In the genomic region with DNA sequence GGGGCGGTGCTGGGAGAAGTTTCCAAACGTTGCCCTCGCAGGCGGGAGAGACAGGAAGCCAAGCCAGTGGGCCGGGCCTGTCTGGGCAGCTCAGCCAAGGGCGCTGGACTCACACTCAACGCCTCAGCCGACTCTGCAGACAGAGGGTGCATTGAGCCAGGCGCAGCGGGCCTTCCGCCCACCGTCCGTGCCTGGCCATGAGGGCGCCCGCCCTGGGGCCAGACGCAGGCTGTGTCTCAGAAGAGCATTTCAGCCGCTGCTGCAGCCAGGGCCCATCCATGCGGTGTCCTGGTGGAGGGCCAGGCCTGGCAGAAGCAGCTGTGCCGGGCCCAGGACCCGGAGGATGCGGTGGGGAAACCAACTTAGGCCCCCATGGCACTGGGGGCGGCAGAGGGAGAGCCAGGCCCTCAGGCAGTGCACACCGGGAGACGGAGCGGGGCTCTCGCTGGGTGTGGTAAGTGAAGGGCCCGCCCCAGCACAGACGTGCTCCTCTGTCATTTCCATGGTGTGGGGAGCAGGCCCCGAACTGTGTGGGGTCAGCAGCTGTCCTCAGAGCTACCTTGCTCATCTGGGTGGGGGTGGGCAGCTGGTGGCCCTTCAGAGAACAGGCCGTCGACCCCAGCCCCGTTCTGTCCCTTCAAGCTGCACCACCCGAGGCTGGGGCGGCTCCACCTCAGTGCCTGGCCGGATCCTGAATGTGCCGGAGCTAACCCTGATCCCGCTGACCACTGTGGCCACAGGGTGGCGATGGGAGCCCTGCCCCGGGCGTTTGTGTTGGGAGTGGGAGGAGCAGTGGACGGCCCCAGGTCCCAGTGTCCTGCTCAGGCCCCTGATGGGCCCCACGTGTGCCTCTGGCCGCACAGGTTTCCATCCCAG, we compare ENCODE assay signal across 1 cellular context.
A peak's percentile ranks its signal among the peaks of the same experiment; 100 is the strongest.
TF ChIP-seq lines count a peak whose summit lies in the region.

No MANE protein-coding gene starts in this region.

TF ChIP-seq in HepG2, 621 proteins besides CTCF, POLR2A, EP300 and RAD21 (continued from another document and continues in another):
- TF ChIP-seq, protein P1, sequence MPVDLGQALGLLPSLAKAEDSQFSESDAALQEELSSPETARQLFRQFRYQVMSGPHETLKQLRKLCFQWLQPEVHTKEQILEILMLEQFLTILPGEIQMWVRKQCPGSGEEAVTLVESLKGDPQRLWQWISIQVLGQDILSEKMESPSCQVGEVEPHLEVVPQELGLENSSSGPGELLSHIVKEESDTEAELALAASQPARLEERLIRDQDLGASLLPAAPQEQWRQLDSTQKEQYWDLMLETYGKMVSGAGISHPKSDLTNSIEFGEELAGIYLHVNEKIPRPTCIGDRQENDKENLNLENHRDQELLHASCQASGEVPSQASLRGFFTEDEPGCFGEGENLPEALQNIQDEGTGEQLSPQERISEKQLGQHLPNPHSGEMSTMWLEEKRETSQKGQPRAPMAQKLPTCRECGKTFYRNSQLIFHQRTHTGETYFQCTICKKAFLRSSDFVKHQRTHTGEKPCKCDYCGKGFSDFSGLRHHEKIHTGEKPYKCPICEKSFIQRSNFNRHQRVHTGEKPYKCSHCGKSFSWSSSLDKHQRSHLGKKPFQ (CRISPR knock-in tag; IDR thresholded peaks at IDR 0.05; ENCODE audit: insufficient replicate concordance), result peak; percentile 59
- TF ChIP-seq, protein P2, sequence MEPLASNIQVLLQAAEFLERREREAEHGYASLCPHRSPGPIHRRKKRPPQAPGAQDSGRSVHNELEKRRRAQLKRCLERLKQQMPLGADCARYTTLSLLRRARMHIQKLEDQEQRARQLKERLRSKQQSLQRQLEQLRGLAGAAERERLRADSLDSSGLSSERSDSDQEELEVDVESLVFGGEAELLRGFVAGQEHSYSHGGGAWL (CRISPR knock-in tag; IDR thresholded peaks at IDR 0.05), result 0 out of 2 replicates have a peak, but pooled peaks have one; percentile 29
- TF ChIP-seq HNRNPUL1 (IDR thresholded peaks at IDR 0.05; ENCODE audit: low read depth, low read length) (no peak), HOXD1 (CRISPR knock-in tag; IDR thresholded peaks at IDR 0.05) (peak; percentile 27; the same call in 1 of the 2 replicates), ZNF724P (CRISPR knock-in tag; IDR thresholded peaks at IDR 0.05; ENCODE audit: borderline replicate concordance) (no peak; the same call in 1 of the 2 replicates), SP4 (CRISPR knock-in tag; IDR thresholded peaks at IDR 0.05) (peak; percentile 49; the same call in 1 of the 2 replicates), XBP1 (CRISPR knock-in tag; IDR thresholded peaks at IDR 0.05) (no peak), BHLHE40 (IDR thresholded peaks at IDR 0.05; ENCODE audit: low read length) (0 out of 2 replicates have a peak, but pooled peaks have one; percentile 9), ZNF10 (CRISPR knock-in tag; IDR thresholded peaks at IDR 0.05; ENCODE audit: borderline replicate concordance, low read depth) (no peak), KLF12 (CRISPR knock-in tag; IDR thresholded peaks at IDR 0.05; ENCODE audit: borderline replicate concordance) (0 out of 2 replicates have a peak, but pooled peaks have one; percentile 12), RORA (CRISPR knock-in tag; IDR thresholded peaks at IDR 0.05) (no peak), ZNF496 (CRISPR knock-in tag; IDR thresholded peaks at IDR 0.05; ENCODE audit: insufficient replicate concordance) (no peak), PHB2 (IDR thresholded peaks at IDR 0.05; ENCODE audit: partially characterized antibody) (no peak), ZFYVE20 (CRISPR knock-in tag; IDR thresholded peaks at IDR 0.05; ENCODE audit: borderline replicate concordance, low read depth) (no peak), HES4 (CRISPR knock-in tag; IDR thresholded peaks at IDR 0.05; ENCODE audit: borderline replicate concordance) (no peak), MED1 (CRISPR knock-in tag; IDR thresholded peaks at IDR 0.05) (peak; percentile 69), KLF11 (CRISPR knock-in tag; IDR thresholded peaks at IDR 0.05) (no peak), TCF7L2 (IDR thresholded peaks at IDR 0.05; ENCODE audit: low read depth, low read length) (no peak), ZKSCAN8 (CRISPR knock-in tag; IDR thresholded peaks at IDR 0.05; ENCODE audit: borderline replicate concordance) (0 out of 2 replicates have a peak, but pooled peaks have one; percentile 23), MIXL1 (CRISPR knock-in tag; IDR thresholded peaks at IDR 0.05) (no peak), ZNF329 (CRISPR knock-in tag; IDR thresholded peaks at IDR 0.05; ENCODE audit: low read depth) (no peak), ZFP37 (CRISPR knock-in tag; IDR thresholded peaks at IDR 0.05; ENCODE audit: borderline replicate concordance) (no peak), GZF1 (CRISPR knock-in tag; IDR thresholded peaks at IDR 0.05) (no peak; the same call in 1 of the 2 replicates)
- TF ChIP-seq, protein P3, sequence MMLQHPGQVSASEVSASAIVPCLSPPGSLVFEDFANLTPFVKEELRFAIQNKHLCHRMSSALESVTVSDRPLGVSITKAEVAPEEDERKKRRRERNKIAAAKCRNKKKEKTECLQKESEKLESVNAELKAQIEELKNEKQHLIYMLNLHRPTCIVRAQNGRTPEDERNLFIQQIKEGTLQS (CRISPR knock-in tag; IDR thresholded peaks at IDR 0.05), result no peak
- TF ChIP-seq, protein P4, sequence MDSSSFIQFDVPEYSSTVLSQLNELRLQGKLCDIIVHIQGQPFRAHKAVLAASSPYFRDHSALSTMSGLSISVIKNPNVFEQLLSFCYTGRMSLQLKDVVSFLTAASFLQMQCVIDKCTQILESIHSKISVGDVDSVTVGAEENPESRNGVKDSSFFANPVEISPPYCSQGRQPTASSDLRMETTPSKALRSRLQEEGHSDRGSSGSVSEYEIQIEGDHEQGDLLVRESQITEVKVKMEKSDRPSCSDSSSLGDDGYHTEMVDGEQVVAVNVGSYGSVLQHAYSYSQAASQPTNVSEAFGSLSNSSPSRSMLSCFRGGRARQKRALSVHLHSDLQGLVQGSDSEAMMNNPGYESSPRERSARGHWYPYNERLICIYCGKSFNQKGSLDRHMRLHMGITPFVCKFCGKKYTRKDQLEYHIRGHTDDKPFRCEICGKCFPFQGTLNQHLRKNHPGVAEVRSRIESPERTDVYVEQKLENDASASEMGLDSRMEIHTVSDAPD (CRISPR knock-in tag; IDR thresholded peaks at IDR 0.05), result peak; percentile 44; the same call in 1 of the 2 replicates
- TF ChIP-seq, protein P5, sequence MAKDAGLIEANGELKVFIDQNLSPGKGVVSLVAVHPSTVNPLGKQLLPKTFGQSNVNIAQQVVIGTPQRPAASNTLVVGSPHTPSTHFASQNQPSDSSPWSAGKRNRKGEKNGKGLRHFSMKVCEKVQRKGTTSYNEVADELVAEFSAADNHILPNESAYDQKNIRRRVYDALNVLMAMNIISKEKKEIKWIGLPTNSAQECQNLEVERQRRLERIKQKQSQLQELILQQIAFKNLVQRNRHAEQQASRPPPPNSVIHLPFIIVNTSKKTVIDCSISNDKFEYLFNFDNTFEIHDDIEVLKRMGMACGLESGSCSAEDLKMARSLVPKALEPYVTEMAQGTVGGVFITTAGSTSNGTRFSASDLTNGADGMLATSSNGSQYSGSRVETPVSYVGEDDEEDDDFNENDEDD (CRISPR knock-in tag; IDR thresholded peaks at IDR 0.05; ENCODE audit: borderline replicate concordance), result peak; percentile 38; the same call in 1 of the 2 replicates
- TF ChIP-seq, protein P6, sequence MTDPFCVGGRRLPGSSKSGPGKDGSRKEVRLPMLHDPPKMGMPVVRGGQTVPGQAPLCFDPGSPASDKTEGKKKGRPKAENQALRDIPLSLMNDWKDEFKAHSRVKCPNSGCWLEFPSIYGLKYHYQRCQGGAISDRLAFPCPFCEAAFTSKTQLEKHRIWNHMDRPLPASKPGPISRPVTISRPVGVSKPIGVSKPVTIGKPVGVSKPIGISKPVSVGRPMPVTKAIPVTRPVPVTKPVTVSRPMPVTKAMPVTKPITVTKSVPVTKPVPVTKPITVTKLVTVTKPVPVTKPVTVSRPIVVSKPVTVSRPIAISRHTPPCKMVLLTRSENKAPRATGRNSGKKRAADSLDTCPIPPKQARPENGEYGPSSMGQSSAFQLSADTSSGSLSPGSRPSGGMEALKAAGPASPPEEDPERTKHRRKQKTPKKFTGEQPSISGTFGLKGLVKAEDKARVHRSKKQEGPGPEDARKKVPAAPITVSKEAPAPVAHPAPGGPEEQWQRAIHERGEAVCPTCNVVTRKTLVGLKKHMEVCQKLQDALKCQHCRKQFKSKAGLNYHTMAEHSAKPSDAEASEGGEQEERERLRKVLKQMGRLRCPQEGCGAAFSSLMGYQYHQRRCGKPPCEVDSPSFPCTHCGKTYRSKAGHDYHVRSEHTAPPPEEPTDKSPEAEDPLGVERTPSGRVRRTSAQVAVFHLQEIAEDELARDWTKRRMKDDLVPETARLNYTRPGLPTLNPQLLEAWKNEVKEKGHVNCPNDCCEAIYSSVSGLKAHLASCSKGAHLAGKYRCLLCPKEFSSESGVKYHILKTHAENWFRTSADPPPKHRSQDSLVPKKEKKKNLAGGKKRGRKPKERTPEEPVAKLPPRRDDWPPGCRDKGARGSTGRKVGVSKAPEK (CRISPR knock-in tag; IDR thresholded peaks at IDR 0.05; ENCODE audit: borderline replicate concordance), result peak; percentile 57; the same call in 1 of the 2 replicates
- TF ChIP-seq, protein P7, sequence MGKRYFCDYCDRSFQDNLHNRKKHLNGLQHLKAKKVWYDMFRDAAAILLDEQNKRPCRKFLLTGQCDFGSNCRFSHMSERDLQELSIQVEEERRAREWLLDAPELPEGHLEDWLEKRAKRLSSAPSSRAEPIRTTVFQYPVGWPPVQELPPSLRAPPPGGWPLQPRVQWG (CRISPR knock-in tag; IDR thresholded peaks at IDR 0.05; ENCODE audit: borderline replicate concordance, low read depth), result no peak; the same call in 1 of the 2 replicates
- TF ChIP-seq, protein P8, sequence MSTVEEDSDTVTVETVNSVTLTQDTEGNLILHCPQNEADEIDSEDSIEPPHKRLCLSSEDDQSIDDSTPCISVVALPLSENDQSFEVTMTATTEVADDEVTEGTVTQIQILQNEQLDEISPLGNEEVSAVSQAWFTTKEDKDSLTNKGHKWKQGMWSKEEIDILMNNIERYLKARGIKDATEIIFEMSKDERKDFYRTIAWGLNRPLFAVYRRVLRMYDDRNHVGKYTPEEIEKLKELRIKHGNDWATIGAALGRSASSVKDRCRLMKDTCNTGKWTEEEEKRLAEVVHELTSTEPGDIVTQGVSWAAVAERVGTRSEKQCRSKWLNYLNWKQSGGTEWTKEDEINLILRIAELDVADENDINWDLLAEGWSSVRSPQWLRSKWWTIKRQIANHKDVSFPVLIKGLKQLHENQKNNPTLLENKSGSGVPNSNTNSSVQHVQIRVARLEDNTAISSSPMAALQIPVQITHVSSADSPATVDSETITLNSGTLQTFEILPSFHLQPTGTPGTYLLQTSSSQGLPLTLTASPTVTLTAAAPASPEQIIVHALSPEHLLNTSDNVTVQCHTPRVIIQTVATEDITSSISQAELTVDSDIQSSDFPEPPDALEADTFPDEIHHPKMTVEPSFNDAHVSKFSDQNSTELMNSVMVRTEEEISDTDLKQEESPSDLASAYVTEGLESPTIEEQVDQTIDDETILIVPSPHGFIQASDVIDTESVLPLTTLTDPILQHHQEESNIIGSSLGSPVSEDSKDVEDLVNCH (CRISPR knock-in tag; IDR thresholded peaks at IDR 0.05), result no peak
- TF ChIP-seq, protein P9, sequence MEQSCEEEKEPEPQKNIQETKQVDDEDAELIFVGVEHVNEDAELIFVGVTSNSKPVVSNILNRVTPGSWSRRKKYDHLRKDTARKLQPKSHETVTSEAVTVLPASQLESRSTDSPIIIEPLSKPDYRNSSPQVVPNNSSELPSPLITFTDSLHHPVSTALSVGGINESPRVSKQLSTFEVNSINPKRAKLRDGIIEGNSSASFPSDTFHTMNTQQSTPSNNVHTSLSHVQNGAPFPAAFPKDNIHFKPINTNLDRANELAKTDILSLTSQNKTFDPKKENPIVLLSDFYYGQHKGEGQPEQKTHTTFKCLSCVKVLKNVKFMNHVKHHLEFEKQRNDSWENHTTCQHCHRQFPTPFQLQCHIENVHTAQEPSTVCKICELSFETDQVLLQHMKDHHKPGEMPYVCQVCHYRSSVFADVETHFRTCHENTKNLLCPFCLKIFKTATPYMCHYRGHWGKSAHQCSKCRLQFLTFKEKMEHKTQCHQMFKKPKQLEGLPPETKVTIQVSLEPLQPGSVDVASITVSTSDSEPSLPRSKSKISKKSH (CRISPR knock-in tag; IDR thresholded peaks at IDR 0.05; ENCODE audit: borderline replicate concordance), result no peak
- TF ChIP-seq, protein P10, sequence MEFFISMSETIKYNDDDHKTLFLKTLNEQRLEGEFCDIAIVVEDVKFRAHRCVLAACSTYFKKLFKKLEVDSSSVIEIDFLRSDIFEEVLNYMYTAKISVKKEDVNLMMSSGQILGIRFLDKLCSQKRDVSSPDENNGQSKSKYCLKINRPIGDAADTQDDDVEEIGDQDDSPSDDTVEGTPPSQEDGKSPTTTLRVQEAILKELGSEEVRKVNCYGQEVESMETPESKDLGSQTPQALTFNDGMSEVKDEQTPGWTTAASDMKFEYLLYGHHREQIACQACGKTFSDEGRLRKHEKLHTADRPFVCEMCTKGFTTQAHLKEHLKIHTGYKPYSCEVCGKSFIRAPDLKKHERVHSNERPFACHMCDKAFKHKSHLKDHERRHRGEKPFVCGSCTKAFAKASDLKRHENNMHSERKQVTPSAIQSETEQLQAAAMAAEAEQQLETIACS (CRISPR knock-in tag; IDR thresholded peaks at IDR 0.05), result no peak
- TF ChIP-seq, protein P11, sequence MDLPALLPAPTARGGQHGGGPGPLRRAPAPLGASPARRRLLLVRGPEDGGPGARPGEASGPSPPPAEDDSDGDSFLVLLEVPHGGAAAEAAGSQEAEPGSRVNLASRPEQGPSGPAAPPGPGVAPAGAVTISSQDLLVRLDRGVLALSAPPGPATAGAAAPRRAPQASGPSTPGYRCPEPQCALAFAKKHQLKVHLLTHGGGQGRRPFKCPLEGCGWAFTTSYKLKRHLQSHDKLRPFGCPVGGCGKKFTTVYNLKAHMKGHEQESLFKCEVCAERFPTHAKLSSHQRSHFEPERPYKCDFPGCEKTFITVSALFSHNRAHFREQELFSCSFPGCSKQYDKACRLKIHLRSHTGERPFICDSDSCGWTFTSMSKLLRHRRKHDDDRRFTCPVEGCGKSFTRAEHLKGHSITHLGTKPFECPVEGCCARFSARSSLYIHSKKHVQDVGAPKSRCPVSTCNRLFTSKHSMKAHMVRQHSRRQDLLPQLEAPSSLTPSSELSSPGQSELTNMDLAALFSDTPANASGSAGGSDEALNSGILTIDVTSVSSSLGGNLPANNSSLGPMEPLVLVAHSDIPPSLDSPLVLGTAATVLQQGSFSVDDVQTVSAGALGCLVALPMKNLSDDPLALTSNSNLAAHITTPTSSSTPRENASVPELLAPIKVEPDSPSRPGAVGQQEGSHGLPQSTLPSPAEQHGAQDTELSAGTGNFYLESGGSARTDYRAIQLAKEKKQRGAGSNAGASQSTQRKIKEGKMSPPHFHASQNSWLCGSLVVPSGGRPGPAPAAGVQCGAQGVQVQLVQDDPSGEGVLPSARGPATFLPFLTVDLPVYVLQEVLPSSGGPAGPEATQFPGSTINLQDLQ (CRISPR knock-in tag; IDR thresholded peaks at IDR 0.05), result no peak
- TF ChIP-seq, protein P12, sequence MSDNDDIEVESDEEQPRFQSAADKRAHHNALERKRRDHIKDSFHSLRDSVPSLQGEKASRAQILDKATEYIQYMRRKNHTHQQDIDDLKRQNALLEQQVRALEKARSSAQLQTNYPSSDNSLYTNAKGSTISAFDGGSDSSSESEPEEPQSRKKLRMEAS (IDR thresholded peaks at IDR 0.05), result peak; percentile 85
- TF ChIP-seq, protein P13, sequence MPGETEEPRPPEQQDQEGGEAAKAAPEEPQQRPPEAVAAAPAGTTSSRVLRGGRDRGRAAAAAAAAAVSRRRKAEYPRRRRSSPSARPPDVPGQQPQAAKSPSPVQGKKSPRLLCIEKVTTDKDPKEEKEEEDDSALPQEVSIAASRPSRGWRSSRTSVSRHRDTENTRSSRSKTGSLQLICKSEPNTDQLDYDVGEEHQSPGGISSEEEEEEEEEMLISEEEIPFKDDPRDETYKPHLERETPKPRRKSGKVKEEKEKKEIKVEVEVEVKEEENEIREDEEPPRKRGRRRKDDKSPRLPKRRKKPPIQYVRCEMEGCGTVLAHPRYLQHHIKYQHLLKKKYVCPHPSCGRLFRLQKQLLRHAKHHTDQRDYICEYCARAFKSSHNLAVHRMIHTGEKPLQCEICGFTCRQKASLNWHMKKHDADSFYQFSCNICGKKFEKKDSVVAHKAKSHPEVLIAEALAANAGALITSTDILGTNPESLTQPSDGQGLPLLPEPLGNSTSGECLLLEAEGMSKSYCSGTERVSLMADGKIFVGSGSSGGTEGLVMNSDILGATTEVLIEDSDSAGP (CRISPR knock-in tag; IDR thresholded peaks at IDR 0.05; ENCODE audit: borderline replicate concordance), result peak; percentile 60; the same call in 1 of the 2 replicates
